Comparison of ENCODE assay signal across 15 cellular contexts in genomic region chr12:58419182-58419760, GRCh38.
"Had no signal": no experiment of that assay in that cellular context is flagged by ENCODE, and none has a peak within 500 bp of the region (broad histone marks: within the 10 kb centered on the region; RNA-seq: fewer than 3 reads in every experiment).

No MANE protein-coding gene starts in this region.

- H3K36me3 ChIP-seq: sigmoid colon, thyroid gland had no signal

- H3K4me1 ChIP-seq: body of pancreas, thyroid gland had no signal

- H3K4me3 ChIP-seq: body of pancreas, sigmoid colon, thyroid gland had no signal

- H3K9me3 ChIP-seq: body of pancreas, sigmoid colon, thyroid gland had no signal

- DNase-seq: activated CD4-positive, alpha-beta T cell treated with anti-CD3 and anti-CD28 coated beads, Interleukin-2, amount 50 U/mL, for 4 hours; activated effector memory CD4-positive, alpha-beta T cell treated with Interleukin-2 at 50 U/mL for 16 hours; activated T-cell treated with anti-CD3 and anti-CD28 coated beads, Interleukin-2, amount 50 U/mL, for 1 hour; amniotic stem cell; body of pancreas; effector memory CD4-positive, alpha-beta T cell; head of caudate nucleus; sigmoid colon; stimulated activated CD4-positive, alpha-beta T cell treated with anti-CD3 and anti-CD28 coated beads, Interleukin-12 subunit alpha, Interleukin-12 subunit beta, amount 100 ng/mL, for 4 hours; stimulated activated CD4-positive, alpha-beta T cell treated with anti-CD3 and anti-CD28 coated beads, Interleukin-2, amount 100 ng/mL, for 48 hours; T1000 had no signal

- ATAC-seq: activated naive CD4-positive, alpha-beta T cell treated with anti-CD3 and anti-CD28 coated beads, Interleukin-2, amount 50 U/mL, for 72 hours; body of pancreas; left lobe of liver; natural killer cell treated with Interleukin-12 subunit alpha and Interleukin-12 subunit beta and Interleukin-15 and Interleukin-18, amount 100 ng/mL, for 72 hours had no signal

- H3K27ac ChIP-seq: body of pancreas, sigmoid colon, thyroid gland had no signal

- H3K27me3 ChIP-seq: body of pancreas, sigmoid colon, thyroid gland had no signal
